ENCODE assay signal across 8 cellular contexts in the genomic region with DNA sequence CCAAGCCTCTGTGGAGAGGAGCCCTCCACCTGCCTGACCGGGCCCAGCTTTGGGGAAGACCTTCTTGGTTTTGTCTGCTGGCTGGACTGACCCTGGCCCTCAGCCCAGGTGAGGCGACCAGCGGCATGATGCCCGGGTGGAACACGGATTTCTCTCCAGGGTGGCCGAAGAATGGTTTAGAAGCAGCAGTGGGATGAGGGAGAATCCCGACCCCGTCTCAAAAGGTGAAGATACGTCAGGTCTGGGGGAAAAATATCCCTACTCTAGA. TPM values are rescaled to one million over a fixed set of nuclear protein-coding genes. Genes with fewer than 3 reads are reported as not detected.
DNase-seq lines count a peak whose midpoint lies in the region; ATAC-seq and TF ChIP-seq lines count a peak whose summit lies in the region.

No MANE protein-coding gene starts in this region.

- TF ChIP-seq CTCF in cardiac muscle cell (IDR thresholded peaks at IDR 0.05; ENCODE audit: low read depth, low read length) (no peak), astrocyte of the spinal cord (IDR thresholded peaks at IDR 0.05; ENCODE audit: low read depth, low read length) (no peak), lung (IDR thresholded peaks at IDR 0.05; ENCODE audit: control extremely low read depth, extremely low read depth) (no peak), vagina (IDR thresholded peaks at IDR 0.05) (no peak)

- H3K9me3 ChIP-seq in cardiac muscle cell (ENCODE audit: low read depth) = no peaks in the 10 kb centered on the region
- no peaks in the 10 kb centered on the region for H3K9me3 ChIP-seq in lung (ENCODE audit: control insufficient read depth in 2 of 2, insufficient read depth in 1 of 2, low read length in 1 of 2)
- no peaks in the 10 kb centered on the region for H3K9me3 ChIP-seq in vagina

- 10 to 17% methylated on average over 9 of the region's 9 CpGs for WGBS in lung, 2 donors

- no peaks in the 10 kb centered on the region for H3K27me3 ChIP-seq in cardiac muscle cell
- no peaks in the 10 kb centered on the region for H3K27me3 ChIP-seq in lung (ENCODE audit: control insufficient read depth, insufficient read depth)
- no peaks in the 10 kb centered on the region for H3K27me3 ChIP-seq in vagina

- DNase-seq in cardiac muscle cell (ENCODE audit: low read depth in 1 of 2, low spot score in 1 of 2) (no peak), Right ventricle myocardium inferior (ENCODE audit: missing footprints) (no peak), astrocyte of the spinal cord (ENCODE audit: low read depth, low spot score) (no peak), lung (ENCODE audit: low spot score) (no peak), vagina (ENCODE audit: extremely low spot score in 2 of 2) (no peak), mucosa of gallbladder (ENCODE audit: low spot score) (no peak), NCI-H2081 (lab: John Stamatoyannopoulos, UW) (no peak)
- DNase-seq in activated CD4-positive, alpha-beta T cell treated with anti-CD3 and anti-CD28 coated beads for 48 hours = no peak

- H3K27ac ChIP-seq in cardiac muscle cell = peak overlapping the region; percentile 90
- peak overlapping the region; percentile 85 to 96 for H3K27ac ChIP-seq in lung (ENCODE audit: low read depth in 1 of 2, low read length in 1 of 2)
- peak overlapping the region; percentile 94 for H3K27ac ChIP-seq in vagina

- no peaks in the 10 kb centered on the region for H3K36me3 ChIP-seq in cardiac muscle cell
- H3K36me3 ChIP-seq in lung (ENCODE audit: control insufficient read depth in 2 of 2, insufficient read depth in 2 of 2, low read length in 2 of 2) = no peaks in the 10 kb centered on the region
- no peaks in the 10 kb centered on the region for H3K36me3 ChIP-seq in vagina

- no peak for ATAC-seq in Right ventricle myocardium inferior
- ATAC-seq in lung (ENCODE audit: insufficient read depth, low FRiP score) = no peak

- H3K4me3 ChIP-seq in cardiac muscle cell (peak overlapping the region; percentile 77), astrocyte of the spinal cord (ENCODE audit: low read depth, low read length) (peak overlapping the region; percentile 69), lung (peak overlapping the region; percentile 54), vagina (peak overlapping the region; percentile 70 to 87)

- no peak for TF ChIP-seq POLR2A in vagina (IDR thresholded peaks at IDR 0.05)

- intact Hi-C loops in Right ventricle myocardium inferior (cut with DNase I) (no loop called here), vagina (cut with DNase I) (no loop called here)

- in situ Hi-C loops in astrocyte of the spinal cord (cut with HindIII; ENCODE audit: low sequenced_read_pairs) = no loop called here

- peaks cover 8% of the 10 kb centered on the region for H3K4me1 ChIP-seq in cardiac muscle cell (ENCODE audit: low read depth)
- no peaks in the 10 kb centered on the region for H3K4me1 ChIP-seq in lung (ENCODE audit: control insufficient read depth in 2 of 2, insufficient read depth in 2 of 2, low read length in 2 of 2)
- H3K4me1 ChIP-seq in vagina = peaks cover 44% of the 10 kb centered on the region

RNA-seq across cellular contexts. Expression of gene ZBTB42, which starts 15.7 kb away (rescaled TPM):
- total RNA-seq in cardiac muscle cell (14.4 and 26.4 TPM in 2 replicates), Right ventricle myocardium inferior (5.6 TPM), lung (10 to 100 TPM; 10.2 to 18.6 TPM), vagina (7.6 TPM), mucosa of gallbladder (10.3 TPM)
- polyA plus RNA-seq in cardiac muscle cell (7.6 and 9.6 TPM in 2 replicates), lung (10 to 100 TPM; 11.4 to 11.9 TPM)

RNA-seq across cellular contexts. Expression of gene AKT1, which starts 21.1 kb away (rescaled TPM):
- total RNA-seq in cardiac muscle cell = 173 and 190 TPM in 2 replicates
- 218 and 242 TPM in 2 replicates for polyA plus RNA-seq in cardiac muscle cell
- 134 TPM for total RNA-seq in Right ventricle myocardium inferior
- 100 to 1,000 TPM; 161 to 224 TPM for total RNA-seq in lung
- 100 to 1,000 TPM; 142 to 159 TPM for polyA plus RNA-seq in lung
- 92.8 TPM for total RNA-seq in vagina
- total RNA-seq in mucosa of gallbladder = 166 TPM

RNA-seq across cellular contexts. Expression of gene CEP170B, which starts 48.5 kb away (rescaled TPM):
- 26.5 and 39.5 TPM in 2 replicates for total RNA-seq in cardiac muscle cell
- 8.3 and 8.8 TPM in 2 replicates for polyA plus RNA-seq in cardiac muscle cell
- 10.5 TPM for total RNA-seq in Right ventricle myocardium inferior
- 10 to 100 TPM; 12.1 to 50.3 TPM for total RNA-seq in lung
- polyA plus RNA-seq in lung = 10 to 100 TPM; 12.7 to 17.6 TPM
- 17.9 TPM for total RNA-seq in vagina
- 95.6 TPM for total RNA-seq in mucosa of gallbladder
